In the genomic region with DNA sequence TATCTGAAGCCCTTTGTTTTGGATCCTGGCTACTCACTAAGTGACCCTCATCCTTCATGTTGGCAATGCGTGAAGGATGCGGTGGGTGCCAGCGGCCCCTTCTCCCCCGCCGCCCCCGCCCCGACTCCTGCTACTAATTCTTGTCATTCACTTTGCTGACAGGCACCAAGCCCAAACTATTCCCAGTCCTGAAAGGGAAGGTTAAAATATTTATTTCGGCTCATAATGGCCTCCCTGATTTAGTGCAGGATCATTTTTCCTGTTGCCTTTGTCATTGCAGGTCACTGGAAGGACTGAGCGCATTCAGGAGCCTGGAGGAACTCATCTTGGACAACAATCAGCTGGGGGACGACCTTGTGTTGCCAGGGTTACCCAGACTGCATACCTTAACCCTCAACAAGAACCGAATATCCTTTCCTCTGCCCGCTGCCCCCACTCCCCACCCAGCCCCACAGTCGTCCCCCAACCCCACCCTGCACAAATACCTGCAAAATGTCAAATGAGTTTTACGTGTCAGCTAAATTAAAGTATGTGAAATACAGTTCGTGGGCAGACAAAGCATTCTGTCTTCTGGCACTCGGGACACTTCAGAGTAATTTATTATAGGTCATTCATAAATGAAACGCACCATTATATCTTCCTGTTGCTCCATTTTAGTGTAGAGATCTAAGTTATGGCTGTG, we compare ENCODE assay signal across 11 cellular contexts.
DNase-seq lines count a peak whose midpoint lies in the region; ATAC-seq and TF ChIP-seq lines count a peak whose summit lies in the region.
"Had no signal": no experiment of that assay in that cellular context is flagged by ENCODE, and none has a peak within 500 bp of the region (broad histone marks: within the 10 kb centered on the region; RNA-seq: fewer than 3 reads in every experiment).

No MANE protein-coding gene starts in this region.

- H3K36me3 Mint-ChIP-seq in progenitor cell of endocrine pancreas (ENCODE audit: insufficient read depth): peaks cover 5% of the 10 kb centered on the region
- H3K36me3 Mint-ChIP-seq: CD4-positive, CD25-positive, alpha-beta regulatory T cell had no signal

- H3K4me3 ChIP-seq in left ventricle myocardium inferior (peak overlapping the region; percentile 51), transverse colon (no peak overlapping the region)
- H3K4me3 ChIP-seq: colonic mucosa had no signal

- H3K36me3 ChIP-seq in left ventricle myocardium inferior (peaks cover 9% of the 10 kb centered on the region), transverse colon (no peaks in the 10 kb centered on the region)
- H3K36me3 ChIP-seq: colonic mucosa had no signal

- TF ChIP-seq POLR2A in transverse colon (IDR thresholded peaks at IDR 0.05): no peak

- in situ Hi-C loops in transverse colon (cut with MboI; ENCODE audit: low pct_ligation_motif_present in 1 of 4, low pct_unique_long_range_greater_than_20kb in 1 of 4, low sequenced_read_pairs in 3 of 4): loop anchor here (25.0 kb wide), 2 partner anchors 624 to 649 kb away; a partner anchor contains a TSS

- H3K27me3 ChIP-seq in left ventricle myocardium inferior (ENCODE audit: low read depth) (no peaks in the 10 kb centered on the region), transverse colon (no peaks in the 10 kb centered on the region)
- H3K27me3 ChIP-seq: colonic mucosa had no signal

- peaks cover 3% of the 10 kb centered on the region for H3K27me3 Mint-ChIP-seq in progenitor cell of endocrine pancreas
- H3K27me3 Mint-ChIP-seq: CD4-positive, CD25-positive, alpha-beta regulatory T cell had no signal

- H3K9me3 ChIP-seq in left ventricle myocardium inferior (replicated peaks) (peaks cover 17% of the 10 kb centered on the region), transverse colon (no peaks in the 10 kb centered on the region)
- H3K9me3 ChIP-seq: colonic mucosa had no signal

- H3K27ac ChIP-seq in left ventricle myocardium inferior (replicated peaks) (no peak overlapping the region), transverse colon (peak overlapping the region in 2 of 4 donors; percentile 44 to 48)
- H3K27ac ChIP-seq: colonic mucosa had no signal

- H3K4me1 ChIP-seq in left ventricle myocardium inferior (peaks cover 15% of the 10 kb centered on the region), transverse colon (peaks cover 0 to 40% (median 12%) of the 10 kb centered on the region in 4 donors)
- H3K4me1 ChIP-seq: colonic mucosa had no signal

- no peak for TF ChIP-seq EP300 in transverse colon (IDR thresholded peaks at IDR 0.05; ENCODE audit: low read depth)

- peaks cover 6% of the 10 kb centered on the region for H3K9me3 Mint-ChIP-seq in progenitor cell of endocrine pancreas (ENCODE audit: low read depth)

- peak overlapping the region; percentile 76 for H3K27ac Mint-ChIP-seq in progenitor cell of endocrine pancreas
- H3K27ac Mint-ChIP-seq: CD4-positive, CD25-positive, alpha-beta regulatory T cell; HFFc6 had no signal

- ATAC-seq in GM18511 (IDR thresholded peaks at IDR 0.05; ENCODE audit: unreplicated experiment): peak; percentile 11
- no peak for ATAC-seq in GM18907 (IDR thresholded peaks at IDR 0.05; ENCODE audit: unreplicated experiment)

- TF ChIP-seq CTCF in left ventricle myocardium inferior (IDR thresholded peaks at IDR 0.05; ENCODE audit: borderline replicate concordance) (no peak), progenitor cell of endocrine pancreas (IDR thresholded peaks at IDR 0.05; ENCODE audit: unreplicated experiment) (no peak), transverse colon (IDR thresholded peaks at IDR 0.05) (no peak)

- H3K4me1 Mint-ChIP-seq in progenitor cell of endocrine pancreas (ENCODE audit: low read depth): peaks cover 34% of the 10 kb centered on the region

- WGBS in transverse colon (ENCODE audit: low coverage in 1 of 2), 2 donors: 28 to 60% methylated on average over 2 to 17 of the region's 17 CpGs

- DNase-seq in SK-N-DZ (ENCODE audit: low spot score) (peak; percentile 66), left ventricle myocardium inferior (no peak), progenitor cell of endocrine pancreas (ENCODE audit: low spot score, unreplicated experiment) (no peak), transverse colon (no peak), midbrain (lab: John Stamatoyannopoulos, UW) (no peak), cerebellar nuclear complex (lab: John Stamatoyannopoulos, UW) (no peak)

- peak overlapping the region; percentile 35 for H3K4me3 Mint-ChIP-seq in progenitor cell of endocrine pancreas (ENCODE audit: low read depth)
- H3K4me3 Mint-ChIP-seq: CD4-positive, CD25-positive, alpha-beta regulatory T cell; HFFc6 had no signal

- intact Hi-C loops in left ventricle myocardium inferior (cut with micrococcal nuclease) (loop anchor here (5.0 kb wide), 1 partner anchor 639 kb away; no protein-coding TSS in a partner anchor), transverse colon (cut with DNase I; ENCODE audit: low total_unique reads) (loop anchor here (2.0 kb wide), 1 partner anchor 635 kb away; a partner anchor contains a TSS)
